ENCODE assay signal across 1 cellular context in genomic region chr20:51359947-51360346, GRCh38.
TF ChIP-seq lines count a peak whose summit lies in the region.

No MANE protein-coding gene starts in this region.

TF ChIP-seq in HCT116, 20 proteins besides CTCF, POLR2A, EP300 and RAD21:
- TF ChIP-seq REST (IDR thresholded peaks at IDR 0.05; ENCODE audit: low read depth) (no peak), JUND (IDR thresholded peaks at IDR 0.05) (no peak), ELF1 (IDR thresholded peaks at IDR 0.05; ENCODE audit: borderline replicate concordance, low read depth) (no peak), EZH2 (IDR thresholded peaks at IDR 0.05) (no peak), SRF (IDR thresholded peaks at IDR 0.05; ENCODE audit: low read depth) (no peak), ZNF274 (IDR thresholded peaks at IDR 0.05; ENCODE audit: low read depth, low read length) (no peak), ZFX (IDR thresholded peaks at IDR 0.05) (no peak), CBX3 (IDR thresholded peaks at IDR 0.05; ENCODE audit: low read depth) (no peak), FOSL1 (IDR thresholded peaks at IDR 0.05; ENCODE audit: low read depth) (no peak), ZBTB33 (IDR thresholded peaks at IDR 0.05; ENCODE audit: extremely low read depth, insufficient replicate concordance, low read length) (no peak), SIN3A (IDR thresholded peaks at IDR 0.05; ENCODE audit: low read depth) (no peak), SP1 (IDR thresholded peaks at IDR 0.05; ENCODE audit: low read depth) (no peak), CEBPB (IDR thresholded peaks at IDR 0.05; ENCODE audit: low read depth) (no peak), EGR1 (IDR thresholded peaks at IDR 0.05; ENCODE audit: low read depth) (no peak), MAX (IDR thresholded peaks at IDR 0.05) (no peak), ATF3 (IDR thresholded peaks at IDR 0.05) (no peak), TCF7L2 (IDR thresholded peaks at IDR 0.05; ENCODE audit: borderline replicate concordance, extremely low read depth, insufficient read depth, insufficient read length) (no peak), POLR2AphosphoS5 (IDR thresholded peaks at IDR 0.05; ENCODE audit: low read depth, low read length) (no peak)
